17 cellular contexts compared by ENCODE assay signal in the genomic region with DNA sequence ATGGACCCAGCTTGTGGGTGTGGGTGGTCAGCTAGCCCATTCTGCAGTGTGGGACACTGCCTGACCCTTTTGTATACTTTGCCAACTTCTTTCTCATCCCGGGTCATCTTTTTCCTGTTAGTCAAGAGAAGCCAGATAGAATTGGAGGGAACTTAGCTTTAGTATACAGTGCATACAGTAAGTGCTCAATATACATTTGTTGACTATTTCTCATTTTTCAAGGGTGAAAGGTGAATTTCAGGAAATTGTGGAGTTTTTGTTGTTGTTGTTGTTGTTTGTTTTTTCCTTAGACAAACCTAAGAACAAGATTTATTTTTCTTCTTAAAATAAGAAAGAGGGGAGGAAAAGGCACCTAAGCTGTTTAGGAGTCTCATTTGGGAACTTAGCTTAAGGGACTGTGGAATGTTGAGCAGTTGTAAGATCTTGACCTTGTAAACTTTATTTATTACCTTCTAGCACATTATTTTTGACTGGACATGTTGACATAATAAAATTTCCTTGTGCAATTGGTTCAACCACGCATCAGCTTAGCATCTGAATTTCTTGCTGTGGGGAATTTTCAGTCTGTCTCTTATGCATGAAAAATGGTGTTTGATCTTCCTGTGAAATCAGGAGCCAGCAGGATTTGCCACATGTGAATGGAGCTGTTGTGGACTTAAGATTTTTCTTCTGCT.
DNase-seq lines count a peak whose midpoint lies in the region; ATAC-seq and TF ChIP-seq lines count a peak whose summit lies in the region.
"Had no signal": no experiment of that assay in that cellular context is flagged by ENCODE, and none has a peak within 500 bp of the region (broad histone marks: within the 10 kb centered on the region; RNA-seq: fewer than 3 reads in every experiment).

No MANE protein-coding gene starts in this region.

- H3K4me1 ChIP-seq in mammary epithelial cell (ENCODE audit: insufficient read depth, low read length): no peaks in the 10 kb centered on the region
- H3K4me1 ChIP-seq in subcutaneous abdominal adipose tissue (ENCODE audit: control insufficient read depth in 5 of 5, insufficient read depth in 5 of 5, low read length in 5 of 5): peaks cover 0 to 41% (median 26%) of the 10 kb centered on the region in 5 donors
- H3K4me1 ChIP-seq in vagina: peaks cover 48% of the 10 kb centered on the region

- H3K27ac ChIP-seq in mammary epithelial cell (ENCODE audit: insufficient read depth, low read depth, low read length) (no peak overlapping the region), SK-N-MC (peak overlapping the region; percentile 1; the same call in 1 of the 2 replicates), subcutaneous abdominal adipose tissue (ENCODE audit: low read depth, low read length) (peak overlapping the region; percentile 25), vagina (no peak overlapping the region)
- H3K27ac ChIP-seq: 22Rv1, transverse colon had no signal

- H3K9me3 Mint-ChIP-seq in MCF 10A (ENCODE audit: unreplicated experiment): no peaks in the 10 kb centered on the region
- no peaks in the 10 kb centered on the region for H3K9me3 Mint-ChIP-seq in activated naive CD8-positive, alpha-beta T cell treated with anti-CD3 and anti-CD28 coated beads, Interleukin-2, amount 50 U/mL, for 24 hours
- H3K9me3 Mint-ChIP-seq: activated naive CD4-positive, alpha-beta T cell treated with anti-CD3 and anti-CD28 coated beads for 36 hours; natural killer cell; stimulated activated memory B cell treated with anti-CD40 and anti-IgM and Interleukin-4, amounts not matched to agents 10 μg/mL and 1 μg/mL and 100 μg/mL, for 72 hours had no signal

- no peaks in the 10 kb centered on the region for H4K20me1 ChIP-seq in mammary epithelial cell (ENCODE audit: insufficient read depth, low read length)

- H3K27me3 Mint-ChIP-seq in MCF 10A (ENCODE audit: insufficient read depth, unreplicated experiment): no peaks in the 10 kb centered on the region
- no peaks in the 10 kb centered on the region for H3K27me3 Mint-ChIP-seq in activated naive CD8-positive, alpha-beta T cell treated with anti-CD3 and anti-CD28 coated beads, Interleukin-2, amount 50 U/mL, for 24 hours
- H3K27me3 Mint-ChIP-seq: stimulated activated memory B cell treated with anti-CD40 and anti-IgM and Interleukin-4, amounts not matched to agents 10 μg/mL and 1 μg/mL and 100 μg/mL, for 72 hours had no signal

- no peak overlapping the region for H3K4me2 ChIP-seq in mammary epithelial cell (ENCODE audit: insufficient read depth, low read depth, low read length)

- no peak overlapping the region for H3K9ac ChIP-seq in mammary epithelial cell (ENCODE audit: insufficient read depth, low read length)
- H3K9ac ChIP-seq in SK-N-MC (ENCODE audit: insufficient read length): no peak overlapping the region
- no peak overlapping the region for H3K9ac ChIP-seq in subcutaneous abdominal adipose tissue (ENCODE audit: low read length in 5 of 5)

- no peak overlapping the region for H3K27ac Mint-ChIP-seq in MCF 10A (ENCODE audit: low read depth, unreplicated experiment)
- H3K27ac Mint-ChIP-seq in activated naive CD8-positive, alpha-beta T cell treated with anti-CD3 and anti-CD28 coated beads, Interleukin-2, amount 50 U/mL, for 24 hours: no peak overlapping the region
- H3K27ac Mint-ChIP-seq: activated naive CD4-positive, alpha-beta T cell treated with anti-CD3 and anti-CD28 coated beads for 36 hours; stimulated activated memory B cell treated with anti-CD40 and anti-IgM and Interleukin-4, amounts not matched to agents 10 μg/mL and 1 μg/mL and 100 μg/mL, for 72 hours had no signal

- in situ Hi-C loops in mammary epithelial cell (cut with MboI; ENCODE audit: low sequenced_read_pairs in 2 of 2): no loop called here

- DNase-seq in mammary epithelial cell (peak; percentile 5), MCF 10A (ENCODE audit: unreplicated experiment) (no peak), SK-N-MC (ENCODE audit: low read depth, low spot score) (no peak), fibroblast of pulmonary artery (ENCODE audit: low read depth) (peak; percentile 25), vagina (ENCODE audit: extremely low spot score in 2 of 2) (no peak), NAMALWA (ENCODE audit: low spot score) (no peak)
- DNase-seq in activated naive CD8-positive, alpha-beta T cell treated with anti-CD3 and anti-CD28 coated beads, Interleukin-2, amount 50 U/mL, for 24 hours: no peak
- DNase-seq: activated CD4-positive, alpha-beta T cell treated with anti-CD3 and anti-CD28 coated beads, Interleukin-2, amount 50 U/mL, for 48 hours; activated naive CD4-positive, alpha-beta T cell treated with anti-CD3 and anti-CD28 coated beads for 36 hours; Kasumi-1; natural killer cell; NCI-H226; NK-92 treated with Interleukin-12 subunit alpha and Interleukin-12 subunit beta, amount 100 ng/mL, for 24 hours; transverse colon had no signal

- no peak overlapping the region for H2AFZ ChIP-seq in mammary epithelial cell (ENCODE audit: low read depth, low read length)

- intact Hi-C loops in mammary epithelial cell (cut with micrococcal nuclease): no loop called here
- intact Hi-C loops in MCF 10A (cut with micrococcal nuclease): no loop called here
- intact Hi-C loops in vagina (cut with DNase I): no loop called here

- H3K36me3 Mint-ChIP-seq in MCF 10A (ENCODE audit: insufficient read depth, unreplicated experiment): no peaks in the 10 kb centered on the region
- peaks cover 2% of the 10 kb centered on the region for H3K36me3 Mint-ChIP-seq in activated naive CD8-positive, alpha-beta T cell treated with anti-CD3 and anti-CD28 coated beads, Interleukin-2, amount 50 U/mL, for 24 hours (ENCODE audit: low read depth)
- H3K36me3 Mint-ChIP-seq: natural killer cell had no signal

- H3K4me1 Mint-ChIP-seq in MCF 10A (ENCODE audit: insufficient read depth, unreplicated experiment): peaks cover 18% of the 10 kb centered on the region
- H3K4me1 Mint-ChIP-seq in activated naive CD8-positive, alpha-beta T cell treated with anti-CD3 and anti-CD28 coated beads, Interleukin-2, amount 50 U/mL, for 24 hours: peaks cover 47% of the 10 kb centered on the region

- dilution Hi-C loops in mammary epithelial cell (cut with HindIII; ENCODE audit: low sequenced_read_pairs): no loop called here

- H3K79me2 ChIP-seq in mammary epithelial cell (ENCODE audit: insufficient read depth, low read length): peaks cover 71% of the 10 kb centered on the region

- H3K27me3 ChIP-seq in mammary epithelial cell (ENCODE audit: insufficient read depth, low read length) (no peaks in the 10 kb centered on the region), subcutaneous abdominal adipose tissue (ENCODE audit: control insufficient read depth in 5 of 5, insufficient read depth in 4 of 5, low read length in 5 of 5) (no peaks in the 10 kb centered on the region), vagina (no peaks in the 10 kb centered on the region)
- H3K27me3 ChIP-seq: transverse colon had no signal

- CTCF ChIA-PET in mammary epithelial cell (lab: Charles Lee; ENCODE audit: low non-redundant PET) (no interaction called here), MCF 10A (lab: Yijun Ruan, JAX) (no interaction called here)

- H3K36me3 ChIP-seq in mammary epithelial cell (ENCODE audit: insufficient read depth, low read length) (no peaks in the 10 kb centered on the region), SK-N-MC (ENCODE audit: insufficient read depth, low read length) (no peaks in the 10 kb centered on the region), subcutaneous abdominal adipose tissue (ENCODE audit: control insufficient read depth in 5 of 5, insufficient read depth in 5 of 5, low read length in 5 of 5) (no peaks in the 10 kb centered on the region), vagina (no peaks in the 10 kb centered on the region)
- H3K36me3 ChIP-seq: transverse colon had no signal

- TF ChIP-seq CTCF in mammary epithelial cell (conservative IDR thresholded peaks at IDR 0.05 in 1 of 2, IDR thresholded peaks at IDR 0.05 in 1 of 2; ENCODE audit: extremely low read depth in 1 of 2, insufficient read depth in 1 of 2, low read depth in 1 of 2, low read length in 2 of 2): no peak
- TF ChIP-seq CTCF in MCF 10A (IDR thresholded peaks at IDR 0.05; ENCODE audit: unreplicated experiment): no peak
- no peak for TF ChIP-seq CTCF in fibroblast of pulmonary artery (IDR thresholded peaks at IDR 0.05; ENCODE audit: low read length, missing control alignments)
- no peak for TF ChIP-seq CTCF in vagina (IDR thresholded peaks at IDR 0.05)

- BruUV-seq in mammary epithelial cell (replicated peaks; lab: Mats Ljungman, UMichigan): no TSS peak
- no TSS peak for BruUV-seq in MCF 10A (replicated peaks; lab: Mats Ljungman, UMichigan)

- no peak for TF ChIP-seq POLR2A in vagina (IDR thresholded peaks at IDR 0.05)

- H3K4me3 Mint-ChIP-seq in MCF 10A (ENCODE audit: unreplicated experiment): no peak overlapping the region
- H3K4me3 Mint-ChIP-seq in activated naive CD8-positive, alpha-beta T cell treated with anti-CD3 and anti-CD28 coated beads, Interleukin-2, amount 50 U/mL, for 24 hours: no peak overlapping the region
- H3K4me3 Mint-ChIP-seq: activated naive CD4-positive, alpha-beta T cell treated with anti-CD3 and anti-CD28 coated beads for 36 hours; natural killer cell; stimulated activated memory B cell treated with anti-CD40 and anti-IgM and Interleukin-4, amounts not matched to agents 10 μg/mL and 1 μg/mL and 100 μg/mL, for 72 hours had no signal

- H3K9me3 ChIP-seq in mammary epithelial cell (replicated peaks; ENCODE audit: insufficient read depth, low read length) (no peaks in the 10 kb centered on the region), SK-N-MC (ENCODE audit: low read depth, low read length) (no peaks in the 10 kb centered on the region), subcutaneous abdominal adipose tissue (ENCODE audit: control insufficient read depth in 5 of 5, low read length in 5 of 5) (no peaks in the 10 kb centered on the region), vagina (no peaks in the 10 kb centered on the region)
- H3K9me3 ChIP-seq: transverse colon had no signal

- WGBS in mammary epithelial cell (ENCODE audit: low coverage, missing lambda C conversion rate): 50% methylated on average over 2 of the region's 2 CpGs

- H3K4me3 ChIP-seq in mammary epithelial cell (replicated peaks in 1 of 3; ENCODE audit: insufficient read depth in 1 of 3, low read depth in 2 of 3, low read length in 3 of 3): no peak overlapping the region
- H3K4me3 ChIP-seq in SK-N-MC: no peak overlapping the region
- H3K4me3 ChIP-seq in fibroblast of pulmonary artery (replicated peaks; ENCODE audit: low read depth, low read length): no peak overlapping the region
- H3K4me3 ChIP-seq in subcutaneous abdominal adipose tissue (ENCODE audit: low read depth in 1 of 5, low read length in 5 of 5): no peak overlapping the region
- no peak overlapping the region for H3K4me3 ChIP-seq in vagina
- H3K4me3 ChIP-seq: transverse colon had no signal

- POLR2A ChIA-PET in MCF 10A (lab: Yijun Ruan, JAX): interaction anchor here (0.6 to 1.1 kb wide), 4 partner anchors 11 to 294 kb away, joined by 3 read pairs; no protein-coding TSS in a partner anchor

- ATAC-seq in activated naive CD8-positive, alpha-beta T cell treated with anti-CD3 and anti-CD28 coated beads, Interleukin-2, amount 50 U/mL, for 24 hours: no peak
- ATAC-seq: natural killer cell; stimulated activated memory B cell treated with anti-CD40 and anti-IgM and Interleukin-4, amounts not matched to agents 10 μg/mL and 1 μg/mL and 100 μg/mL, for 72 hours had no signal

Comparison
In these comparisons a context has a peak if more than half of its experiments do, and no peak if none do; other contexts are left out.
1. DNase-seq: peak in mammary epithelial cell (single experiment) and fibroblast of pulmonary artery (single experiment); none in MCF 10A (single experiment), SK-N-MC (single experiment), vagina (0 of 2), NAMALWA (single experiment) and activated naive CD8-positive, alpha-beta T cell treated with anti-CD3 and anti-CD28 coated beads, Interleukin-2, amount 50 U/mL, for 24 hours (single experiment).
2. H3K27ac ChIP-seq: peak in SK-N-MC (single experiment) and subcutaneous abdominal adipose tissue (single experiment); none in mammary epithelial cell (single experiment) and vagina (single experiment).